ENCODE assay signal across 14 cellular contexts in the genomic region with DNA sequence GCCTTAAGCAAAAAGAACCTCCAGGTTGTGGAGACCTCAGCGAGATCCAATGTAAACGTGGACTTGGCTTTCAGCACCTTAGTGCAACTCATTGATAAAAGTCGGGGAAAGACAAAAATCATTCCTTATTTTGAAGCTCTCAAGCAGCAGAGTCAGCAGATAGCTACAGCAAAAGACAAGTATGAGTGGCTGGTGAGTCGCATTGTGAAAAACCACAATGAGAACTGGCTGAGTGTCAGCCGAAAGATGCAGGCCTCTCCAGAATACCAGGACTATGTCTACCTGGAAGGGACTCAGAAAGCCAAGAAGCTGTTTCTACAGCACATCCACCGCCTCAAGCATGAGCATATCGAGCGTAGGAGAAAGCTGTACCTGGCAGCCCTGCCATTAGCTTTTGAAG.
DNase-seq lines count a peak whose midpoint lies in the region; ATAC-seq and TF ChIP-seq lines count a peak whose summit lies in the region.
"Had no signal": no experiment of that assay in that cellular context is flagged by ENCODE, and none has a peak within 500 bp of the region (broad histone marks: within the 10 kb centered on the region; RNA-seq: fewer than 3 reads in every experiment).

No MANE protein-coding gene starts in this region.

- ATAC-seq in RWPE2 (ENCODE audit: low read depth) (peak; percentile 69), GM19328 (IDR thresholded peaks at IDR 0.05; ENCODE audit: unreplicated experiment) (no peak), GM21367 (IDR thresholded peaks at IDR 0.05; ENCODE audit: unreplicated experiment) (no peak)
- ATAC-seq in stimulated activated naive CD8-positive, alpha-beta T cell treated with anti-CD3 and anti-CD28 coated beads, Interleukin-15, Interleukin-2, amounts not matched to agents 100 U/mL and 50 U/mL, for 24 hours = peak; percentile 67
- ATAC-seq: K562, left ventricle myocardium superior had no signal

- TF ChIP-seq CTCF in RWPE2 (IDR thresholded peaks at IDR 0.05; ENCODE audit: poor library complexity, severe bottlenecking) (no peak), fibroblast of mammary gland (conservative IDR thresholded peaks at IDR 0.05; ENCODE audit: control insufficient read depth, insufficient read depth, low read depth, low read length) (no peak)

- no peaks in the 10 kb centered on the region for H3K9me3 ChIP-seq in RWPE2 (ENCODE audit: severe bottlenecking)
- H3K9me3 ChIP-seq: BLaER1 treated with 17β-estradiol and CSF1 and Interleukin-3, amounts not matched to agents 10 nM and 100 nM had no signal

- H3K4me3 ChIP-seq in RWPE2 (ENCODE audit: severe bottlenecking) (no peak overlapping the region), fibroblast of mammary gland (ENCODE audit: control insufficient read depth, low read depth, low read length) (no peak overlapping the region)
- H3K4me3 ChIP-seq: BLaER1 treated with 17β-estradiol and CSF1 and Interleukin-3, amounts not matched to agents 10 nM and 100 nM; K562 had no signal

- H3K27me3 ChIP-seq in RWPE2 (ENCODE audit: insufficient read depth, poor library complexity, severe bottlenecking) = no peaks in the 10 kb centered on the region
- H3K27me3 ChIP-seq: BLaER1 treated with 17β-estradiol and CSF1 and Interleukin-3, amounts not matched to agents 10 nM and 100 nM had no signal

- H3K36me3 ChIP-seq in RWPE2 (ENCODE audit: low read depth) = peaks cover 51% of the 10 kb centered on the region

- H3K27ac ChIP-seq in RWPE2 (ENCODE audit: poor library complexity, severe bottlenecking) = no peak overlapping the region
- H3K27ac ChIP-seq: BLaER1 treated with 17β-estradiol and CSF1 and Interleukin-3, amounts not matched to agents 10 nM and 100 nM had no signal

- H3K4me1 ChIP-seq in RWPE2 (ENCODE audit: insufficient read depth, poor library complexity, severe bottlenecking) = peaks cover 15% of the 10 kb centered on the region

- DNase-seq in stimulated activated CD4-positive, alpha-beta T cell treated with anti-CD3 and anti-CD28 coated beads, Interleukin-12 subunit alpha, Interleukin-12 subunit beta, amount 100 ng/mL, for 48 hours (ENCODE audit: low read depth in 2 of 3, low spot score in 1 of 3) = peak; percentile 13 to 32 (median 22)
- no peak for DNase-seq in stimulated activated CD4-positive, alpha-beta T cell treated with anti-CD3 and anti-CD28 coated beads, Interleukin-4, amount 100 ng/mL, for 4 hours
- DNase-seq in RWPE2 (ENCODE audit: low spot score) (no peak), fibroblast of mammary gland (ENCODE audit: low read depth) (peak; percentile 64)
- DNase-seq in stimulated activated naive CD8-positive, alpha-beta T cell treated with anti-CD3 and anti-CD28 coated beads, Interleukin-15, Interleukin-2, amounts not matched to agents 100 U/mL and 50 U/mL, for 24 hours = peak; percentile 24
- no peak for DNase-seq in activated effector memory CD4-positive, alpha-beta T cell treated with Interleukin-2 at 50 U/mL for 16 hours
- DNase-seq: amygdala, glutamatergic neuron, left ventricle myocardium superior, NCI-H2081 treated with DMSO at 0.1 percent for 48 hours had no signal

Comparison
In these comparisons a context has a peak if more than half of its experiments do, and no peak if none do; other contexts are left out.
1. DNase-seq: peak in stimulated activated CD4-positive, alpha-beta T cell treated with anti-CD3 and anti-CD28 coated beads, Interleukin-12 subunit alpha, Interleukin-12 subunit beta, amount 100 ng/mL, for 48 hours (3 of 3), fibroblast of mammary gland (single experiment) and stimulated activated naive CD8-positive, alpha-beta T cell treated with anti-CD3 and anti-CD28 coated beads, Interleukin-15, Interleukin-2, amounts not matched to agents 100 U/mL and 50 U/mL, for 24 hours (single experiment); none in stimulated activated CD4-positive, alpha-beta T cell treated with anti-CD3 and anti-CD28 coated beads, Interleukin-4, amount 100 ng/mL, for 4 hours (0 of 2), RWPE2 (single experiment) and activated effector memory CD4-positive, alpha-beta T cell treated with Interleukin-2 at 50 U/mL for 16 hours (single experiment).
2. ATAC-seq: peak in RWPE2 (single experiment) and stimulated activated naive CD8-positive, alpha-beta T cell treated with anti-CD3 and anti-CD28 coated beads, Interleukin-15, Interleukin-2, amounts not matched to agents 100 U/mL and 50 U/mL, for 24 hours (single experiment); none in GM19328 (single experiment) and GM21367 (single experiment).